ENCODE assay signal across 27 cellular contexts in genomic region chr6:45562171-45562570, GRCh38.
"Had no signal": no experiment of that assay in that cellular context is flagged by ENCODE, and none has a peak within 500 bp of the region (broad histone marks: within the 10 kb centered on the region; RNA-seq: fewer than 3 reads in every experiment).

No MANE protein-coding gene starts in this region.

- FAIRE-seq: urothelium cell line had no signal

- H3K9me3 ChIP-seq: stomach, suprapubic skin, testis, thoracic aorta, thyroid gland, tibial artery, tibial nerve, transverse colon, upper lobe of left lung, upper lobe of right lung, uterus, vagina had no signal

- H3K4me3 ChIP-seq: stomach, suprapubic skin, testis, thoracic aorta, thyroid gland, tibial artery, tibial nerve, transverse colon, upper lobe of left lung, upper lobe of right lung, uterus, vagina had no signal

- H3K27me3 ChIP-seq: stomach, suprapubic skin, testis, thyroid gland, tibial artery, tibial nerve, transverse colon, upper lobe of left lung, upper lobe of right lung, uterus, vagina had no signal

- H3K27ac ChIP-seq: stomach, suprapubic skin, testis, thoracic aorta, thyroid gland, tibial artery, tibial nerve, transverse colon, upper lobe of left lung, upper lobe of right lung, uterus, vagina had no signal

- ATAC-seq: stimulated activated effector memory CD8-positive, alpha-beta T cell treated with anti-CD3 and anti-CD28 coated beads, Interleukin-12 subunit alpha, Interleukin-12 subunit beta, amount 100 ng/mL, for 72 hours; stimulated activated memory B cell treated with anti-CD40 and anti-IgM and Interleukin-4, amounts not matched to agents 10 μg/mL and 1 μg/mL and 100 μg/mL, for 72 hours; stimulated activated naive B cell treated with anti-CD40 and anti-IgM and Interleukin-4, amounts not matched to agents 10 μg/mL and 1 μg/mL and 100 μg/mL, for 72 hours; stimulated activated naive CD8-positive, alpha-beta T cell treated with anti-CD3 and anti-CD28 coated beads, Interleukin-15, amount 100 ng/mL, for 72 hours; stimulated activated naive CD8-positive, alpha-beta T cell treated with anti-CD3 and anti-CD28 coated beads, Interleukin-15, Interleukin-2, amounts not matched to agents 100 U/mL and 50 U/mL, for 24 hours; upper lobe of right lung had no signal

- H3K4me1 ChIP-seq: stomach, thyroid gland, uterus had no signal

- H3K36me3 ChIP-seq: stomach, suprapubic skin, thoracic aorta, thyroid gland, tibial artery, tibial nerve, transverse colon, upper lobe of left lung, upper lobe of right lung, uterus, vagina had no signal

- DNase-seq: stimulated activated CD4-positive, alpha-beta T cell treated with anti-CD3 and anti-CD28 coated beads, Interleukin-2, amount 100 ng/mL, for 48 hours; stimulated activated CD4-positive, alpha-beta T cell treated with anti-CD3 and anti-CD28 coated beads, Interleukin-4, amount 100 ng/mL, for 1 hour; stimulated activated CD4-positive, alpha-beta T cell treated with anti-CD3 and anti-CD28 coated beads, Interleukin-4, amount 100 ng/mL, for 24 hours; stimulated activated CD4-positive, alpha-beta T cell treated with anti-CD3 and anti-CD28 coated beads, Interleukin-4, amount 100 ng/mL, for 4 hours; stimulated activated CD8-positive, alpha-beta memory T cell treated with anti-CD3 and anti-CD28 coated beads, Interleukin-4, amount 100 ng/mL, for 48 hours; stimulated activated naive B cell treated with anti-CD40 and anti-IgM and Interleukin-4, amounts not matched to agents 10 μg/mL and 1 μg/mL and 100 μg/mL, for 72 hours; stimulated activated naive CD4-positive, alpha-beta T cell; stimulated activated naive CD4-positive, alpha-beta T cell treated with Interleukin-2 at 50 U/mL for 16 hours; stimulated activated naive CD8-positive, alpha-beta T cell treated with anti-CD3 and anti-CD28 coated beads, Interleukin-15, amount 100 ng/mL, for 72 hours; stimulated activated naive CD8-positive, alpha-beta T cell treated with anti-CD3 and anti-CD28 coated beads, Interleukin-15, Interleukin-2, amounts not matched to agents 100 U/mL and 50 U/mL, for 24 hours; stomach; substantia nigra; testis; thyroid gland; tibial artery; transverse colon; trophoblast cell; upper lobe of left lung; upper lobe of right lung; uterus had no signal
